21 cellular contexts compared by ENCODE assay signal in genomic region chr7:32330602-32331001, GRCh38.
"Had no signal": no experiment of that assay in that cellular context is flagged by ENCODE, and none has a peak within 500 bp of the region (broad histone marks: within the 10 kb centered on the region; RNA-seq: fewer than 3 reads in every experiment).

No MANE protein-coding gene starts in this region.

- ATAC-seq: K562, SK-N-SH treated with all-trans-retinoic acid at 6 μM for 48 hours had no signal

- H3K9me3 ChIP-seq: SJCRH30 had no signal

- H3K36me3 ChIP-seq: SJCRH30 had no signal

- H3K27ac ChIP-seq: HL-60, KMS-11, SJCRH30 had no signal

- H3K4me1 ChIP-seq: SJCRH30 had no signal

- H3K4me3 ChIP-seq: K562, SJCRH30 had no signal

- DNase-seq: Kasumi-1, MM.1S, NCI-H1092 treated with DMSO at 0.1 percent for 48 hours, NCI-H1436, NCI-H187, NCI-H2029, NCI-H2081 treated with DMSO at 0.1 percent for 48 hours, NCI-H2171, NCI-H226, NCI-H446, NCI-H510A, NCI-H524 treated with DMSO at 0.1 percent for 48 hours, NCI-H69, NCI-H774, RPMI8226, SHP77 treated with DMSO at 0.1 percent for 48 hours, SJCRH30 had no signal
